In the genomic region with DNA sequence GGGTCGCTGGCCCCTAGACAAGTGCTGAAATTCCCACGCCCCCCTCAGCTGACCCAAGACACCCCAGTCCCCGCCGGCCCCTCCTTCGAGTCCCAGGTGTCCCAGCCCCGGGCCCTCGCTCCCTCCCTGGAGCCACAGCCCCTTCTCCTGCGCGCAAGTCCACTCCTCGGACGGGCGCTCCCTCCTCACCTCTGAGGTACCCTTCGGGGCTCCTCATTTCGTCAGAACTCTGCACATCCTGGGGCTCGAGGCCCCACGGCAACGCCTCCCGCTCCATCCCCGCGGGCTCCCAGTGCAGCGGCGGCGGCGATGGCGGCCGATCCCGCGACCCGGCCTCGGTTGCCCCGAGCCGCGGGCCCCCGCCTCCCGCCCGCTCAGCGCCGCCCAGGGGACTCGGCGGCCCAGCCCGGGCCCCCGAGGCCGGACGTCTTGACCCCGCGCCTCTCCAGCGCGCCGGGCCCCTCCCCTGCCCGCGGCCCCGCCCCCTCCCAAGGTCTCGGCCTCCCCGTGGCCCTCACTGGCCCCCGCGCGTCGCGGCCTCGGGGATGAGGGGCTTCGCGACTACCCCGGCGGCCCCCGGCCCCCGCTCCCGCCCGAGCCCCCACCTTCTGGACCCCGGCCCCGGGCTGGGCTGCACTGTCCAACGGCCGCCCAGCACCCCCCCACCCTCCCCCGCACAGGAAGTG, we compare ENCODE assay signal across 8 cellular contexts. TPM values are rescaled to one million over a fixed set of nuclear protein-coding genes. Genes with fewer than 3 reads are reported as not detected.
DNase-seq lines count a peak whose midpoint lies in the region; ATAC-seq and TF ChIP-seq lines count a peak whose summit lies in the region.

ZNF768 (minus strand) TSS at position 430 of the 686 bp plus-strand sequence; CDS start at position 277, 153 bp downstream.

- H3K27me3 ChIP-seq in NT2/D1 (ENCODE audit: insufficient read depth, insufficient read length) (no peaks in the 10 kb centered on the region), right atrium auricular region (no peaks in the 10 kb centered on the region)

- peak within 1 kb of the TSS; percentile 97 for H3K27ac ChIP-seq in angular gyrus (ENCODE audit: low read depth, low read length)
- H3K27ac ChIP-seq in right atrium auricular region = peak within 1 kb of the TSS; percentile 99

- DNase-seq in NCI-H2196 (lab: John Stamatoyannopoulos, UW; ENCODE audit: unreplicated experiment) (peak; percentile 71), NCI-H2196 treated with DMSO at 0.1 percent for 48 hours (lab: John Stamatoyannopoulos, UW; ENCODE audit: unreplicated experiment) (no peak), NT2/D1 (ENCODE audit: low read depth, low spot score) (peak; percentile 38), right atrium auricular region (ENCODE audit: low spot score) (no peak), posterior vena cava (ENCODE audit: low spot score) (peak; percentile 86), T1000 (lab: John Stamatoyannopoulos, UW) (no peak)

- H3K36me3 ChIP-seq in NT2/D1 (ENCODE audit: insufficient read depth, insufficient read length, low read length) (peaks cover 29% of the 10 kb centered on the region), right atrium auricular region (peaks cover 2% of the 10 kb centered on the region)

- H3K9ac ChIP-seq in NT2/D1 (ENCODE audit: insufficient read length, low read depth) = peak within 1 kb of the TSS; percentile 97

- H3K4me1 ChIP-seq in NT2/D1 (ENCODE audit: insufficient read depth, insufficient read length) = peaks cover 9% of the 10 kb centered on the region
- peaks cover 0 to 37% of the 10 kb centered on the region in 2 donors for H3K4me1 ChIP-seq in right atrium auricular region

- intact Hi-C loops in posterior vena cava (cut with DNase I) = loop anchor here (10.0 kb wide), 2 partner anchors 59 to 81 kb away; partner anchors contain the start of genes SEPHS2 (in 1 of the 2) and ZNF785 (in 1 of the 2)

- TF ChIP-seq CTCF in right atrium auricular region (IDR thresholded peaks at IDR 0.05) = no peak

- H3K4me3 ChIP-seq in NT2/D1 (ENCODE audit: insufficient read length, low read depth) (peak within 1 kb of the TSS; percentile 85), right atrium auricular region (peak within 1 kb of the TSS; percentile 72 to 97)

- H3K9me3 ChIP-seq in NT2/D1 (ENCODE audit: insufficient read depth, low read length) (no peaks in the 10 kb centered on the region), right atrium auricular region (no peaks in the 10 kb centered on the region)

- ATAC-seq in HG02588 (IDR thresholded peaks at IDR 0.05; ENCODE audit: unreplicated experiment) = peak; percentile 31

RNA-seq across cellular contexts. Expression of gene ZNF768, which starts in this region (rescaled TPM):
- total RNA-seq in right atrium auricular region = 10 to 100 TPM; 41.1 to 51.4 TPM
- total RNA-seq in posterior vena cava = 10 to 100 TPM; 21.9 to 27.3 TPM

Comparison
In these comparisons a context has a peak if more than half of its experiments do, and no peak if none do; other contexts are left out.
1. DNase-seq: peak in NCI-H2196 (single experiment), NT2/D1 (single experiment) and posterior vena cava (single experiment); none in NCI-H2196 treated with DMSO at 0.1 percent for 48 hours (single experiment), right atrium auricular region (single experiment) and T1000 (single experiment).